In the genomic region with DNA sequence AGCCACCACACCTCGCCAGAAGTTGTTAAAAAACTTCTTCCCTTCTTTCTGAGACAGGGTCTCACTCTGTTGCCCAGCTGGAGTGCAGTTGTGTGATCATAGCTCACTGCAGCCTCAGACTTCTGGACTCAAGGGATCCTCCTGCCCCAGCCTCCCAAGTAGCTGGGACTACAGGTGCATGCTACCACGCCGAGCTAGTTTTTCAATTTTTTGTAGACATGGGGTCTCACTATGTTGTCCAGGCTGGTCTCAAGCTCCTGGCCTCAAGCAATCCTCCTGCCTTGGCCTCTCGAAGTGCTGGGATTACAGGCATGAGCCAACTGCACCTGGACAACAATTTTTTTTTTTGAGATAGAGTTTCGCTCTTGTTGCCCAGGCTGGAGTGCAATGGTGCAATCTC, we compare ENCODE assay signal across 7 cellular contexts. TPM values are rescaled to one million over a fixed set of nuclear protein-coding genes. Genes with fewer than 3 reads are reported as not detected.
DNase-seq lines count a peak whose midpoint lies in the region; TF ChIP-seq lines count a peak whose summit lies in the region.
"Not testable (repeated sequence)": the region's sequence is repeated elsewhere in the genome, so short reads cannot be mapped to it uniquely, and the experiment has no call there.

No MANE protein-coding gene starts in this region.

- H3K27me3 ChIP-seq in ACC112 (ENCODE audit: insufficient read depth, low read length); PC-9 (ENCODE audit: insufficient read depth, low read depth); adrenal gland; esophagus squamous epithelium; osteoblast (ENCODE audit: insufficient read depth, low read length); smooth muscle cell (ENCODE audit: low read depth): not testable (repeated sequence)

- H3K9me2 ChIP-seq in PC-9 (ENCODE audit: insufficient read depth): not testable (repeated sequence)

- TF ChIP-seq CTCF in HEK293 (tag by site-specific recombination; IDR thresholded peaks at IDR 0.05); PC-9 (conservative IDR thresholded peaks at IDR 0.05); adrenal gland (IDR thresholded peaks at IDR 0.05); esophagus squamous epithelium (IDR thresholded peaks at IDR 0.05); osteoblast (IDR thresholded peaks at IDR 0.05; ENCODE audit: extremely low read depth, low read depth, low read length); smooth muscle cell (IDR thresholded peaks at IDR 0.05; ENCODE audit: borderline replicate concordance, insufficient read depth, poor library complexity, severe bottlenecking): not testable (repeated sequence)

- not testable (repeated sequence) for TF ChIP-seq POLR2A in adrenal gland (IDR thresholded peaks at IDR 0.05); esophagus squamous epithelium (IDR thresholded peaks at IDR 0.05)

- not testable (repeated sequence) for H2AFZ ChIP-seq in ACC112 (ENCODE audit: low read length, unreplicated experiment); PC-9; osteoblast (ENCODE audit: low read length); smooth muscle cell (ENCODE audit: low read depth)

- intact Hi-C loops in PC-9 (cut with micrococcal nuclease; ENCODE audit: unreplicated experiment); adrenal gland (cut with DNase I); esophagus squamous epithelium (cut with DNase I): not testable (repeated sequence)

- POLR2A ChIA-PET in HEK293 (lab: Yijun Ruan, JAX): not testable (repeated sequence)
- POLR2A ChIA-PET in PC-9 (lab: Charles Lee; ENCODE audit: unreplicated experiment): interaction anchor here (0.6 kb wide), 1 partner anchor 689 kb away, joined by 6 read pairs; no protein-coding TSS in a partner anchor

- not testable (repeated sequence) for H3K9me3 ChIP-seq in HEK293 (ENCODE audit: control insufficient read depth, insufficient read depth, low read depth, low read length); PC-9 (ENCODE audit: insufficient read depth, low read depth); adrenal gland (replicated peaks in 1 of 3); esophagus squamous epithelium; osteoblast (ENCODE audit: low read depth, low read length); smooth muscle cell (replicated peaks; ENCODE audit: low read depth)

- 89 to 98% (median 94%) methylated on average over 5 of the region's 5 CpGs for WGBS in adrenal gland, 4 donors
- 93 to 100% methylated on average over 5 of the region's 5 CpGs for WGBS in esophagus squamous epithelium, 2 donors
- WGBS in smooth muscle cell (ENCODE audit: low lambda C conversion rate): 96% methylated on average over 5 of the region's 5 CpGs

- peaks cover 52% of the 10 kb centered on the region for H3K79me2 ChIP-seq in ACC112 (ENCODE audit: control insufficient read depth, insufficient read depth, low read length, unreplicated experiment)
- peaks cover 29% of the 10 kb centered on the region for H3K79me2 ChIP-seq in PC-9 (ENCODE audit: low read depth)
- peaks cover 62% of the 10 kb centered on the region for H3K79me2 ChIP-seq in osteoblast (ENCODE audit: insufficient read depth, low read length)
- peaks cover 67% of the 10 kb centered on the region for H3K79me2 ChIP-seq in smooth muscle cell (ENCODE audit: low read depth)

- CTCF ChIA-PET in HEK293 (lab: Yijun Ruan, JAX): interaction anchor here (2.3 kb wide), 1 partner anchor 20 kb away, joined by 5 read pairs; no protein-coding TSS in a partner anchor
- CTCF ChIA-PET in PC-9 (lab: Charles Lee): not testable (repeated sequence)

- H4K20me1 ChIP-seq in PC-9 (ENCODE audit: insufficient read depth); osteoblast (ENCODE audit: insufficient read depth, low read length): not testable (repeated sequence)
- H4K20me1 ChIP-seq in smooth muscle cell (ENCODE audit: low read depth): peaks cover 17% of the 10 kb centered on the region

- H3K4me1 ChIP-seq in ACC112 (ENCODE audit: control insufficient read depth, insufficient read depth, low read length, unreplicated experiment): peaks cover 26% of the 10 kb centered on the region
- H3K4me1 ChIP-seq in HEK293 (ENCODE audit: control insufficient read depth, insufficient read depth, low read length): peaks cover 12% of the 10 kb centered on the region
- H3K4me1 ChIP-seq in PC-9 (replicated peaks; ENCODE audit: insufficient read depth): peaks cover 33% of the 10 kb centered on the region
- H3K4me1 ChIP-seq in adrenal gland (replicated peaks in 1 of 2): peaks cover 22 to 60% of the 10 kb centered on the region in 2 donors
- peaks cover 12 to 52% (median 39%) of the 10 kb centered on the region in 3 donors for H3K4me1 ChIP-seq in esophagus squamous epithelium
- peaks cover 46% of the 10 kb centered on the region for H3K4me1 ChIP-seq in osteoblast (ENCODE audit: insufficient read depth, low read length)
- H3K4me1 ChIP-seq in smooth muscle cell (ENCODE audit: low read depth): not testable (repeated sequence)

- H3K36me3 ChIP-seq in ACC112 (ENCODE audit: insufficient read depth, low read length); HEK293 (ENCODE audit: control insufficient read depth in 2 of 2, insufficient read depth in 1 of 2, low read length in 2 of 2); PC-9 (ENCODE audit: low read depth); adrenal gland (replicated peaks in 1 of 2); esophagus squamous epithelium; osteoblast (ENCODE audit: insufficient read depth, low read length); smooth muscle cell (ENCODE audit: low read depth): not testable (repeated sequence)

- peak overlapping the region; percentile 91; the same call in 1 of the 2 replicates for H3K27ac ChIP-seq in ACC112 (ENCODE audit: low read depth, low read length)
- H3K27ac ChIP-seq in HEK293 (ENCODE audit: extremely low read depth, low read depth, low read length): not testable (repeated sequence)
- H3K27ac ChIP-seq in PC-9: peak overlapping the region; percentile 68
- H3K27ac ChIP-seq in adrenal gland: peak overlapping the region in 3 of 5 donors; percentile 60 to 88 (median 83)
- H3K27ac ChIP-seq in esophagus squamous epithelium: peak overlapping the region in 3 of 4 donors; percentile 70 to 80 (median 79)
- peak overlapping the region; percentile 90 for H3K27ac ChIP-seq in osteoblast (ENCODE audit: low read depth, low read length)
- peak overlapping the region; percentile 84 for H3K27ac ChIP-seq in smooth muscle cell (ENCODE audit: low read depth)

- not testable (repeated sequence) for H3K4me3 ChIP-seq in ACC112 (ENCODE audit: low read depth, low read length); HEK293 (ENCODE audit: low read depth, low read length); PC-9; adrenal gland; esophagus squamous epithelium; osteoblast (ENCODE audit: insufficient read depth, low read length); smooth muscle cell

- BruUV-seq in PC-9 (replicated peaks; lab: Mats Ljungman, UMichigan): not testable (repeated sequence)

- H3K9ac ChIP-seq in smooth muscle cell (ENCODE audit: low read depth): not testable (repeated sequence)

- H3F3A ChIP-seq in PC-9 (ENCODE audit: insufficient read depth, low read depth) (peaks cover 12% of the 10 kb centered on the region; the same call in 1 of the 2 replicates), smooth muscle cell (ENCODE audit: low read depth) (peaks cover 11% of the 10 kb centered on the region)

- not testable (repeated sequence) for H3K4me2 ChIP-seq in PC-9; osteoblast (ENCODE audit: insufficient read depth, low read length); smooth muscle cell

- not testable (repeated sequence) for DNase-seq in PC-9; esophagus squamous epithelium (lab: John Stamatoyannopoulos, UW); osteoblast (ENCODE audit: insufficient read length, low spot score, missing footprints); smooth muscle cell (lab: John Stamatoyannopoulos, UW; ENCODE audit: unreplicated experiment)
- peak in 1 of 7 donors; percentile 11 for DNase-seq in adrenal gland

TF ChIP-seq in HEK293, 187 proteins besides CTCF, POLR2A, EP300 and RAD21:
- peak; percentile 83 for TF ChIP-seq ZNF121 (tag by site-specific recombination; IDR thresholded peaks at IDR 0.05)

RNA-seq across cellular contexts. Expression of a gene that starts 6.4 kb away (rescaled TPM):
- 12.5 and 15.2 TPM in 2 replicates for total RNA-seq in PC-9 (2021)
- total RNA-seq in adrenal gland: 10 to 100 TPM; 17.6 to 56.5 (median 36.5) TPM
- polyA plus RNA-seq in adrenal gland: 10 to 100 TPM; 12.2 to 34.2 (median 22.6) TPM
- 10 to 100 TPM in 3 of 4 donors, 1 to 10 TPM in 1; 4.2 to 16.4 (median 12.7) TPM for total RNA-seq in esophagus squamous epithelium
- 13.8 and 17.0 TPM in 2 replicates for total RNA-seq in osteoblast
- total RNA-seq in smooth muscle cell: 6.9 and 8.8 TPM in 2 replicates
- polyA plus RNA-seq in smooth muscle cell: 8.3 and 19.2 TPM in 2 replicates

RNA-seq across cellular contexts. Expression of a gene that starts 47.7 kb away (rescaled TPM):
- 24.4 and 25.0 TPM in 2 replicates for total RNA-seq in PC-9 (2021)
- total RNA-seq in adrenal gland: 10 to 100 TPM; 21.1 to 38.0 (median 24.3) TPM
- polyA plus RNA-seq in adrenal gland: 10 to 100 TPM in 1 of 3 donors, 1 to 10 TPM in 2; 8.9 to 46.7 (median 9.6) TPM
- total RNA-seq in esophagus squamous epithelium: 10 to 100 TPM; 12.2 to 19.6 (median 16.6) TPM
- 53.9 and 59.0 TPM in 2 replicates for total RNA-seq in osteoblast
- total RNA-seq in smooth muscle cell: 23.3 and 24.3 TPM in 2 replicates
- 31.3 and 32.0 TPM in 2 replicates for polyA plus RNA-seq in smooth muscle cell
